In genomic region chr12:57456145-57456700, GRCh38 we compare ENCODE assay signal across 9 cellular contexts. TPM values are rescaled to one million over a fixed set of nuclear protein-coding genes. Genes with fewer than 3 reads are reported as not detected.
DNase-seq lines count a peak whose midpoint lies in the region; ATAC-seq and TF ChIP-seq lines count a peak whose summit lies in the region.
"Had no signal": no experiment of that assay in that cellular context is flagged by ENCODE, and none has a peak within 500 bp of the region (broad histone marks: within the 10 kb centered on the region; RNA-seq: fewer than 3 reads in every experiment).

No MANE protein-coding gene starts in this region.

- H3K27ac Mint-ChIP-seq in activated T-cell treated with anti-CD3 and anti-CD28 coated beads, Interleukin-2, amount 50 U/mL, for 24 hours = peak overlapping the region; percentile 54
- H3K27ac Mint-ChIP-seq in glutamatergic neuron (ENCODE audit: unreplicated experiment) = peak overlapping the region; percentile 97

- H3K9me3 Mint-ChIP-seq in activated T-cell treated with anti-CD3 and anti-CD28 coated beads, Interleukin-2, amount 50 U/mL, for 24 hours = no peaks in the 10 kb centered on the region
- peaks cover 15% of the 10 kb centered on the region for H3K9me3 Mint-ChIP-seq in glutamatergic neuron (ENCODE audit: unreplicated experiment)

- no peak for TF ChIP-seq POLR2A in GM18505 (IDR thresholded peaks at IDR 0.05; ENCODE audit: borderline replicate concordance, extremely low read depth, insufficient read depth, insufficient read length)

- H3K4me3 Mint-ChIP-seq in activated T-cell treated with anti-CD3 and anti-CD28 coated beads, Interleukin-2, amount 50 U/mL, for 24 hours = peak overlapping the region; percentile 76
- peak overlapping the region; percentile 89 for H3K4me3 Mint-ChIP-seq in glutamatergic neuron (ENCODE audit: unreplicated experiment)

- no peaks in the 10 kb centered on the region for H3K36me3 Mint-ChIP-seq in activated T-cell treated with anti-CD3 and anti-CD28 coated beads, Interleukin-2, amount 50 U/mL, for 24 hours (ENCODE audit: low read depth)
- no peaks in the 10 kb centered on the region for H3K36me3 Mint-ChIP-seq in glutamatergic neuron (ENCODE audit: unreplicated experiment)

- ATAC-seq in GM21390 (IDR thresholded peaks at IDR 0.05; ENCODE audit: unreplicated experiment) = peak; percentile 32
- no peak for ATAC-seq in GM19395 (IDR thresholded peaks at IDR 0.05; ENCODE audit: unreplicated experiment)
- no peak for ATAC-seq in GM18505 (IDR thresholded peaks at IDR 0.05; ENCODE audit: unreplicated experiment)

- TF ChIP-seq CTCF in glutamatergic neuron (IDR thresholded peaks at IDR 0.05; ENCODE audit: partially characterized antibody, unreplicated experiment) = peak; percentile 65

- H3K4me1 Mint-ChIP-seq in activated T-cell treated with anti-CD3 and anti-CD28 coated beads, Interleukin-2, amount 50 U/mL, for 24 hours (ENCODE audit: low read depth) = peaks cover 57% of the 10 kb centered on the region
- peaks cover 39% of the 10 kb centered on the region for H3K4me1 Mint-ChIP-seq in glutamatergic neuron (ENCODE audit: low read depth, unreplicated experiment)

- DNase-seq in DMS53 treated with DMSO at 0.1 percent for 48 hours (lab: John Stamatoyannopoulos, UW; ENCODE audit: unreplicated experiment) = peak; percentile 40
- DNase-seq in NCI-H2171 treated with DMSO at 0.1 percent for 48 hours (lab: John Stamatoyannopoulos, UW) = peak; percentile 83
- peak; percentile 62 for DNase-seq in activated T-cell treated with anti-CD3 and anti-CD28 coated beads, Interleukin-2, amount 50 U/mL, for 24 hours
- DNase-seq in glutamatergic neuron = peak; percentile 58
- peak; percentile 48 to 49 for DNase-seq in stimulated activated CD4-positive, alpha-beta T cell treated with anti-CD3 and anti-CD28 coated beads, Interleukin-2, amount 100 ng/mL, for 24 hours

- H3K27me3 Mint-ChIP-seq in activated T-cell treated with anti-CD3 and anti-CD28 coated beads, Interleukin-2, amount 50 U/mL, for 24 hours = peaks cover 11% of the 10 kb centered on the region
- H3K27me3 Mint-ChIP-seq in glutamatergic neuron (ENCODE audit: unreplicated experiment) = peaks cover 17% of the 10 kb centered on the region

RNA-seq across cellular contexts. Expression of gene INHBE, which starts 1.1 kb away (rescaled TPM):
- 18.0 TPM for total RNA-seq in glutamatergic neuron (ENCODE audit: unreplicated experiment)

RNA-seq across cellular contexts. Expression of gene GLI1, which starts 3.4 kb away (rescaled TPM):
- 2.3 TPM for total RNA-seq in glutamatergic neuron (ENCODE audit: unreplicated experiment)

RNA-seq across cellular contexts. Expression of gene INHBC, which starts 21.6 kb away (rescaled TPM):
- total RNA-seq in glutamatergic neuron (ENCODE audit: unreplicated experiment) = not detected
- total RNA-seq: activated CD8-positive, alpha-beta memory T cell treated with anti-CD3 and anti-CD28 coated beads for 36 hours had no signal

RNA-seq across cellular contexts. Expression of gene ARHGAP9, which starts 23.4 kb away (rescaled TPM):
- 52.0 TPM for total RNA-seq in glutamatergic neuron (ENCODE audit: unreplicated experiment)

RNA-seq across cellular contexts. Expression of gene R3HDM2, which starts 25.4 kb away (rescaled TPM):
- 106 TPM for total RNA-seq in glutamatergic neuron (ENCODE audit: unreplicated experiment)
